Comparison of ENCODE assay signal across 9 cellular contexts in genomic region chr3:142180761-142181362, GRCh38. TPM values are rescaled to one million over a fixed set of nuclear protein-coding genes. Genes with fewer than 3 reads are reported as not detected.
DNase-seq lines count a peak whose midpoint lies in the region; ATAC-seq and TF ChIP-seq lines count a peak whose summit lies in the region.
"Had no signal": no experiment of that assay in that cellular context is flagged by ENCODE, and none has a peak within 500 bp of the region (broad histone marks: within the 10 kb centered on the region; RNA-seq: fewer than 3 reads in every experiment).

No MANE protein-coding gene starts in this region.

- POLR2A ChIA-PET in A673 (lab: Charles Lee; ENCODE audit: low non-redundant PET), result no interaction called here

- 92 to 94% methylated on average over 6 of the region's 6 CpGs for WGBS in thyroid gland, 2 donors

- DNase-seq in A673 (ENCODE audit: low spot score) (peak; percentile 64), ELR (ENCODE audit: low read depth) (peak; percentile 60), NCI-H526 treated with DMSO at 0.1 percent for 48 hours (lab: John Stamatoyannopoulos, UW) (peak; percentile 2), astrocyte of the hippocampus (ENCODE audit: low read depth, low spot score) (peak; percentile 41), kidney glomerular epithelial cell (lab: John Stamatoyannopoulos, UW) (peak; percentile 24), thyroid gland (peak; percentile 34 to 45)

- H3K36me3 ChIP-seq in A673 (ENCODE audit: insufficient read depth, low read length, poor library complexity, severe bottlenecking), result peaks cover 10% of the 10 kb centered on the region
- peaks cover 3 to 9% of the 10 kb centered on the region in 2 donors for H3K36me3 ChIP-seq in thyroid gland

- H3K27ac ChIP-seq in A673 (ENCODE audit: low read depth, low read length, poor library complexity, severe bottlenecking), result no peak overlapping the region
- no peak overlapping the region for H3K27ac ChIP-seq in thyroid gland

- H3K27me3 ChIP-seq in A673 (replicated peaks; ENCODE audit: insufficient read depth, low read depth, low read length, poor library complexity) (no peaks in the 10 kb centered on the region), thyroid gland (no peaks in the 10 kb centered on the region)

- BruUV-seq in A673 (replicated peaks; lab: Mats Ljungman, UMichigan), result no TSS peak

- CTCF ChIA-PET in A673 (lab: Charles Lee), result interaction anchor here (1.5 kb wide), 1 partner anchor 99 kb away, joined by 10 read pairs; no protein-coding TSS in a partner anchor

- TF ChIP-seq CTCF in A673 (conservative IDR thresholded peaks at IDR 0.05; ENCODE audit: low read depth, low read length), result peak; percentile 66
- peak; percentile 11 to 53 (median 41) for TF ChIP-seq CTCF in thyroid gland (IDR thresholded peaks at IDR 0.05)

- ATAC-seq in GM18907 (IDR thresholded peaks at IDR 0.05; ENCODE audit: unreplicated experiment), result no peak
- ATAC-seq in HG02588 (IDR thresholded peaks at IDR 0.05; ENCODE audit: unreplicated experiment), result no peak
- ATAC-seq: stimulated activated naive CD8-positive, alpha-beta T cell treated with anti-CD3 and anti-CD28 coated beads, Interleukin-15, amount 100 ng/mL, for 72 hours had no signal

- H3K9me3 ChIP-seq in A673 (ENCODE audit: low read depth, low read length, poor library complexity, severe bottlenecking), result no peaks in the 10 kb centered on the region
- H3K9me3 ChIP-seq in thyroid gland, result no peaks in the 10 kb centered on the region

- intact Hi-C loops in A673 (cut with micrococcal nuclease; ENCODE audit: unreplicated experiment) (loop anchor here (2.0 kb wide), 1 partner anchor 100 kb away; no protein-coding TSS in a partner anchor), thyroid gland (cut with DNase I) (loop anchor here (10.0 kb wide), 1 partner anchor 94 kb away; no protein-coding TSS in a partner anchor)

- H3K4me3 ChIP-seq in A673 (ENCODE audit: low read depth, low read length, poor library complexity, severe bottlenecking) (no peak overlapping the region), thyroid gland (replicated peaks in 1 of 3) (no peak overlapping the region)

- no peak for TF ChIP-seq POLR2A in thyroid gland (IDR thresholded peaks at IDR 0.05)

- H3K4me1 ChIP-seq in A673 (ENCODE audit: insufficient read depth, low read length, poor library complexity, severe bottlenecking), result no peaks in the 10 kb centered on the region
- no peaks in the 10 kb centered on the region for H3K4me1 ChIP-seq in thyroid gland

RNA-seq across cellular contexts. Expression of gene TFDP2, which starts 31.5 kb away (rescaled TPM):
- total RNA-seq in A673 (2021) (41.6 and 50.3 TPM in 2 replicates), thyroid gland (100 to 1,000 TPM in 2 of 4 donors, 10 to 100 TPM in 2; 67.7 to 174 (median 122) TPM)

RNA-seq across cellular contexts. Expression of gene GK5, which starts 44.5 kb away (rescaled TPM):
- 19.2 and 20.5 TPM in 2 replicates for total RNA-seq in A673 (2021)
- total RNA-seq in thyroid gland, result 10 to 100 TPM; 23.6 to 36.7 (median 29.5) TPM

Comparison
In these comparisons a context has a peak if more than half of its experiments do, and no peak if none do; other contexts are left out.
1. DNase-seq: peak in every context shown above with its lines; median percentile 64 in A673; 60 in ELR; 41 in astrocyte of the hippocampus; 40 in thyroid gland; 24 in kidney glomerular epithelial cell; 2 in NCI-H526 treated with DMSO at 0.1 percent for 48 hours.